ENCODE assay signal across 1 cellular context in genomic region chr2:42338567-42339190, GRCh38.
TF ChIP-seq lines count a peak whose summit lies in the region.

No MANE protein-coding gene starts in this region.

TF ChIP-seq in HepG2, 621 proteins besides CTCF, POLR2A, EP300 and RAD21 (continued from another document and continues in another):
- 0 out of 2 replicates have a peak, but pooled peaks have one; percentile 57 for TF ChIP-seq BATF2 (CRISPR knock-in tag; IDR thresholded peaks at IDR 0.05)
- no peak for TF ChIP-seq ZNF160 (CRISPR knock-in tag; IDR thresholded peaks at IDR 0.05)
- 0 out of 2 replicates have a peak, but pooled peaks have one; percentile 51 for TF ChIP-seq ZNF709 (CRISPR knock-in tag; IDR thresholded peaks at IDR 0.05)
- TF ChIP-seq ZNF414 (CRISPR knock-in tag; IDR thresholded peaks at IDR 0.05), result no peak
- TF ChIP-seq ATF7-NPFF (CRISPR knock-in tag; IDR thresholded peaks at IDR 0.05; ENCODE audit: low read depth), result peak; percentile 7; the same call in 1 of the 2 replicates
- no peak for TF ChIP-seq ATF7 (IDR thresholded peaks at IDR 0.05)
- no peak for TF ChIP-seq ATF7 (CRISPR knock-in tag; IDR thresholded peaks at IDR 0.05)
- no peak for TF ChIP-seq CBFB (CRISPR knock-in tag; IDR thresholded peaks at IDR 0.05)
- no peak for TF ChIP-seq IRF2 (CRISPR knock-in tag; IDR thresholded peaks at IDR 0.05)
- peak; percentile 88; the same call in 1 of the 2 replicates for TF ChIP-seq SSRP1 (CRISPR knock-in tag; IDR thresholded peaks at IDR 0.05)
- TF ChIP-seq ZNF556 (CRISPR knock-in tag; IDR thresholded peaks at IDR 0.05; ENCODE audit: borderline replicate concordance), result 0 out of 2 replicates have a peak, but pooled peaks have one; percentile 10
- 0 out of 2 replicates have a peak, but pooled peaks have one; percentile 31 for TF ChIP-seq YEATS4 (CRISPR knock-in tag; IDR thresholded peaks at IDR 0.05; ENCODE audit: borderline replicate concordance)
- TF ChIP-seq PAF1 (CRISPR knock-in tag; IDR thresholded peaks at IDR 0.05), result peak; percentile 74
- TF ChIP-seq ZMYM3 (CRISPR knock-in tag; IDR thresholded peaks at IDR 0.05), result no peak
- TF ChIP-seq ZNF460 (CRISPR knock-in tag; IDR thresholded peaks at IDR 0.05; ENCODE audit: borderline replicate concordance), result no peak
- no peak for TF ChIP-seq ZBTB38 (CRISPR knock-in tag; IDR thresholded peaks at IDR 0.05)
- TF ChIP-seq HES4 (CRISPR knock-in tag; IDR thresholded peaks at IDR 0.05; ENCODE audit: borderline replicate concordance), result 0 out of 2 replicates have a peak, but pooled peaks have one; percentile 20
- TF ChIP-seq DMAP1 (CRISPR knock-in tag; IDR thresholded peaks at IDR 0.05), result no peak
- TF ChIP-seq ZNF225 (CRISPR knock-in tag; IDR thresholded peaks at IDR 0.05), result no peak
- 0 out of 2 replicates have a peak, but pooled peaks have one; percentile 11 for TF ChIP-seq ZNF574 (CRISPR knock-in tag; IDR thresholded peaks at IDR 0.05)
- TF ChIP-seq ATM (IDR thresholded peaks at IDR 0.05; ENCODE audit: borderline replicate concordance), result no peak
- TF ChIP-seq ZNF670 (CRISPR knock-in tag; IDR thresholded peaks at IDR 0.05; ENCODE audit: borderline replicate concordance), result no peak
- 0 out of 2 replicates have a peak, but pooled peaks have one; percentile 2 for TF ChIP-seq ZNF562 (CRISPR knock-in tag; IDR thresholded peaks at IDR 0.05; ENCODE audit: borderline replicate concordance)
- TF ChIP-seq ARID5B (CRISPR knock-in tag; IDR thresholded peaks at IDR 0.05), result no peak
- 0 out of 2 replicates have a peak, but pooled peaks have one; percentile 24 for TF ChIP-seq GFI1 (CRISPR knock-in tag; IDR thresholded peaks at IDR 0.05; ENCODE audit: borderline replicate concordance)
- peak; percentile 3; the same call in 1 of the 2 replicates for TF ChIP-seq RXRB (CRISPR knock-in tag; IDR thresholded peaks at IDR 0.05; ENCODE audit: borderline replicate concordance)
- TF ChIP-seq ZNF326 (CRISPR knock-in tag; IDR thresholded peaks at IDR 0.05; ENCODE audit: borderline replicate concordance), result no peak
- no peak for TF ChIP-seq HINFP (CRISPR knock-in tag; IDR thresholded peaks at IDR 0.05; ENCODE audit: low read depth)
- TF ChIP-seq CREB3 (CRISPR knock-in tag; IDR thresholded peaks at IDR 0.05), result no peak
- TF ChIP-seq CENPT (CRISPR knock-in tag; IDR thresholded peaks at IDR 0.05; ENCODE audit: low read depth), result no peak
- no peak for TF ChIP-seq SYNCRIP (IDR thresholded peaks at IDR 0.05; ENCODE audit: insufficient read depth, low read depth, low read length)
- 0 out of 2 replicates have a peak, but pooled peaks have one; percentile 21 for TF ChIP-seq ZNF501 (CRISPR knock-in tag; IDR thresholded peaks at IDR 0.05)
- TF ChIP-seq ZKSCAN5 (CRISPR knock-in tag; IDR thresholded peaks at IDR 0.05), result peak; percentile 37; the same call in 1 of the 2 replicates
- TF ChIP-seq KDM5B (CRISPR knock-in tag; IDR thresholded peaks at IDR 0.05; ENCODE audit: borderline replicate concordance), result no peak
- TF ChIP-seq RERE (CRISPR knock-in tag; IDR thresholded peaks at IDR 0.05; ENCODE audit: low read depth), result no peak
- peak; percentile 79 for TF ChIP-seq POLR2G (IDR thresholded peaks at IDR 0.05; ENCODE audit: low read depth, low read length)
- no peak for TF ChIP-seq ZNF362 (CRISPR knock-in tag; IDR thresholded peaks at IDR 0.05; ENCODE audit: borderline replicate concordance)
- peak; percentile 61; the same call in 1 of the 2 replicates for TF ChIP-seq ZBTB2 (CRISPR knock-in tag; IDR thresholded peaks at IDR 0.05; ENCODE audit: low read depth)
- no peak for TF ChIP-seq ZNF768 (CRISPR knock-in tag; IDR thresholded peaks at IDR 0.05)
- TF ChIP-seq THYN1 (CRISPR knock-in tag; IDR thresholded peaks at IDR 0.05; ENCODE audit: borderline replicate concordance, low read depth), result peak; percentile 26; the same call in 1 of the 2 replicates
- peak; percentile 94 for TF ChIP-seq NCOA5 (CRISPR knock-in tag; IDR thresholded peaks at IDR 0.05)
- TF ChIP-seq ZNF790 (CRISPR knock-in tag; IDR thresholded peaks at IDR 0.05; ENCODE audit: borderline replicate concordance), result peak; percentile 24; the same call in 1 of the 2 replicates
